ENCODE assay signal across 1 cellular context in the genomic region with DNA sequence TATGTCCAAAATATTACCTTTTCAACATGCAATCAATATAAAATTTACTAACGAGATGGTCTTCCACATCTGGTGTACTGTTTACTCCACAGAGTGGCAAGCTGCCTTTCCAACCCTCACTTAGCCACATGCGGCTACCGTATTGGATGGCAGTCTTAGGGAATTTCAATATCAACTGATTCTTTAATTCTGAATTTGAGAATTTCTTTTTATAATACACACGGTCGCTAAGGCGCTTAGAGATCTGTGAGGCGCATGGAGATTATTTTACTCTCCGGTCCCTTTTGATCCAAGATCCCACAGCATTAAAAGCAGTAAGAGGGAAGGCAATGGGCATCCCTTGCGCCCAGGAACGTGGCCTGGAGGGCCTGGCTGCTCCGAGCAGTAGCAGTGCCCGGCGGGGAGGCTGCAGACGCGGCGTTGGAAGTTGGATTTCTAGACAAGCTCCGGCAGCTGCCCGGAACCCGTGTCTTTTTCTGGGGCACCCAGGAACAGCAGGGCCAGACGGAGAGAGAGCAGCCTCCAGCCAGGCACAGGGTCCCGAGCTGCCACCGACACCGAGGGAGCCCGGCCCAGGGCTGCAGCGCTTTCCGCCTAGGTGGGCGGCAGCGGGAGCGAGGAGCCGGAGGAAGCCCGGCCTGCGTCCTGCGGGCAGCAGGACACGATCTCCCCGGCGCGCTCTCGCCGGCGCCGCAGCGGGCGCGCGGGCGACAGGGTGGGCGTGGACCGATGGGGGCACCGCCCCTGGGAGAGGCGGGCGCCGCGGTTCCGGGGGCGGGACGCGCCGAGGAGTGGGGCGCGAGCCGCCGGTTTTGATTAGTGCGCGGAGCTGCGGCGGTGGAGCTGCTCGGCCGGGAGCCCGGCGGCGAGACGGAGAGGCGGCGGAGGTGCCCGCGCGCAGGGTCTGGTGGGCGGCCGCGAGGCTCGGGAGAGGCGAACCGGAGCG.
TF ChIP-seq lines count a peak whose summit lies in the region.

TSS of gene UGCG (plus strand) at position 819 of the 946 bp plus-strand sequence. CDS start 402 bp downstream, outside the sequence.

TF ChIP-seq in HepG2, 621 proteins besides CTCF, POLR2A, EP300 and RAD21 (continued from another document):
- TF ChIP-seq, protein P1, sequence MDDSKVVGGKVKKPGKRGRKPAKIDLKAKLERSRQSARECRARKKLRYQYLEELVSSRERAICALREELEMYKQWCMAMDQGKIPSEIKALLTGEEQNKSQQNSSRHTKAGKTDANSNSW (CRISPR knock-in tag; IDR thresholded peaks at IDR 0.05; ENCODE audit: borderline replicate concordance) = peak; percentile 26; the same call in 1 of the 2 replicates
- TF ChIP-seq CHCHD3 (CRISPR knock-in tag; IDR thresholded peaks at IDR 0.05) = no peak
- peak; percentile 41; the same call in 1 of the 2 replicates for TF ChIP-seq POGZ (CRISPR knock-in tag; IDR thresholded peaks at IDR 0.05)
- TF ChIP-seq DR1 (CRISPR knock-in tag; IDR thresholded peaks at IDR 0.05) = peak; percentile 53; the same call in 1 of the 2 replicates
- TF ChIP-seq ELF1 (CRISPR knock-in tag; IDR thresholded peaks at IDR 0.05) = no peak
- TF ChIP-seq, protein P2, sequence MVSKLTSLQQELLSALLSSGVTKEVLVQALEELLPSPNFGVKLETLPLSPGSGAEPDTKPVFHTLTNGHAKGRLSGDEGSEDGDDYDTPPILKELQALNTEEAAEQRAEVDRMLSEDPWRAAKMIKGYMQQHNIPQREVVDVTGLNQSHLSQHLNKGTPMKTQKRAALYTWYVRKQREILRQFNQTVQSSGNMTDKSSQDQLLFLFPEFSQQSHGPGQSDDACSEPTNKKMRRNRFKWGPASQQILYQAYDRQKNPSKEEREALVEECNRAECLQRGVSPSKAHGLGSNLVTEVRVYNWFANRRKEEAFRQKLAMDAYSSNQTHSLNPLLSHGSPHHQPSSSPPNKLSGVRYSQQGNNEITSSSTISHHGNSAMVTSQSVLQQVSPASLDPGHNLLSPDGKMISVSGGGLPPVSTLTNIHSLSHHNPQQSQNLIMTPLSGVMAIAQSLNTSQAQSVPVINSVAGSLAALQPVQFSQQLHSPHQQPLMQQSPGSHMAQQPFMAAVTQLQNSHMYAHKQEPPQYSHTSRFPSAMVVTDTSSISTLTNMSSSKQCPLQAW (CRISPR knock-in tag; IDR thresholded peaks at IDR 0.05) = no peak
- no peak; the same call in 1 of the 2 replicates for TF ChIP-seq ZNF609 (CRISPR knock-in tag; IDR thresholded peaks at IDR 0.05; ENCODE audit: borderline replicate concordance)
- TF ChIP-seq, protein P3, sequence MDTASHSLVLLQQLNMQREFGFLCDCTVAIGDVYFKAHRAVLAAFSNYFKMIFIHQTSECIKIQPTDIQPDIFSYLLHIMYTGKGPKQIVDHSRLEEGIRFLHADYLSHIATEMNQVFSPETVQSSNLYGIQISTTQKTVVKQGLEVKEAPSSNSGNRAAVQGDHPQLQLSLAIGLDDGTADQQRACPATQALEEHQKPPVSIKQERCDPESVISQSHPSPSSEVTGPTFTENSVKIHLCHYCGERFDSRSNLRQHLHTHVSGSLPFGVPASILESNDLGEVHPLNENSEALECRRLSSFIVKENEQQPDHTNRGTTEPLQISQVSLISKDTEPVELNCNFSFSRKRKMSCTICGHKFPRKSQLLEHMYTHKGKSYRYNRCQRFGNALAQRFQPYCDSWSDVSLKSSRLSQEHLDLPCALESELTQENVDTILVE (CRISPR knock-in tag; IDR thresholded peaks at IDR 0.05) = no peak
- TF ChIP-seq PHF8 (CRISPR knock-in tag; IDR thresholded peaks at IDR 0.05) = peak; percentile 84
- TF ChIP-seq, protein P4, sequence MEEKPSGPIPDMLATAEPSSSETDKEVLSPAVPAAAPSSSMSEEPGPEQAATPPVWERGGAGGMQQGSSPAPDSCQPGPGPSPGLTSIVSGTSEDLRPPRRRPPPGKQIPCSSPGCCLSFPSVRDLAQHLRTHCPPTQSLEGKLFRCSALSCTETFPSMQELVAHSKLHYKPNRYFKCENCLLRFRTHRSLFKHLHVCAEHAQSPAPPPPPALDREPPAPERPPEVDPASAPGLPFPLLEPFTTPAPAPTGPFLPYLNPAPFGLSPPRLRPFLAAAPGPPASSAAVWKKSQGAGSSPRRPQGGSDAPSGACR (CRISPR knock-in tag; IDR thresholded peaks at IDR 0.05) = no peak
- TF ChIP-seq MED1 (CRISPR knock-in tag; IDR thresholded peaks at IDR 0.05) = peak; percentile 57; the same call in 1 of the 2 replicates
- no peak for TF ChIP-seq JUN (CRISPR knock-in tag; IDR thresholded peaks at IDR 0.05)
- TF ChIP-seq BCL3 (CRISPR knock-in tag; IDR thresholded peaks at IDR 0.05) = no peak; the same call in 1 of the 2 replicates
- no peak for TF ChIP-seq ZNF567 (CRISPR knock-in tag; IDR thresholded peaks at IDR 0.05; ENCODE audit: borderline replicate concordance)
